ENCODE assay signal across 12 cellular contexts in genomic region chr7:134720091-134720935, GRCh38. TPM values are rescaled to one million over a fixed set of nuclear protein-coding genes. Genes with fewer than 3 reads are reported as not detected.
DNase-seq lines count a peak whose midpoint lies in the region; ATAC-seq and TF ChIP-seq lines count a peak whose summit lies in the region.
"Had no signal": no experiment of that assay in that cellular context is flagged by ENCODE, and none has a peak within 500 bp of the region (broad histone marks: within the 10 kb centered on the region; RNA-seq: fewer than 3 reads in every experiment).

No MANE protein-coding gene starts in this region.

- H3K27me3 ChIP-seq in adrenal gland (no peaks in the 10 kb centered on the region), tibial nerve (no peaks in the 10 kb centered on the region)

- intact Hi-C loops in adrenal gland (cut with DNase I) = no loop called here

- no peaks in the 10 kb centered on the region for H3K27me3 Mint-ChIP-seq in nephron (ENCODE audit: low read depth)
- H3K27me3 Mint-ChIP-seq: activated CD4-positive, alpha-beta memory T cell treated with anti-CD3 and anti-CD28 coated beads for 36 hours had no signal

- WGBS in adrenal gland, 4 donors = 34 to 52% (median 48%) methylated on average over 5 of the region's 5 CpGs
- WGBS in tibial nerve, 2 donors = 7 to 13% methylated on average over 5 of the region's 5 CpGs

- H3K9me3 ChIP-seq in adrenal gland (replicated peaks in 1 of 3) (no peaks in the 10 kb centered on the region), tibial nerve (no peaks in the 10 kb centered on the region)

- DNase-seq in adrenal gland (no peak), fibroblast of mammary gland (ENCODE audit: low read depth) (peak; percentile 56), tibial nerve (ENCODE audit: low spot score in 2 of 2) (no peak), NCI-H2196 (lab: John Stamatoyannopoulos, UW; ENCODE audit: unreplicated experiment) (no peak), NCI-H2107 (lab: John Stamatoyannopoulos, UW) (no peak)
- no peak for DNase-seq in central memory CD4-positive, alpha-beta T cell
- DNase-seq: activated CD4-positive, alpha-beta memory T cell treated with anti-CD3 and anti-CD28 coated beads for 36 hours; activated naive CD8-positive, alpha-beta T cell treated with anti-CD3 and anti-CD28 coated beads, Interleukin-2, amount 10 ng/mL, durations not matched to agents 7 days and 5 days; KG1; naive B cell had no signal

- H3K4me3 Mint-ChIP-seq in nephron = no peak overlapping the region
- H3K4me3 Mint-ChIP-seq: activated CD4-positive, alpha-beta memory T cell treated with anti-CD3 and anti-CD28 coated beads for 36 hours; activated naive CD8-positive, alpha-beta T cell treated with anti-CD3 and anti-CD28 coated beads, Interleukin-2, amount 10 ng/mL, durations not matched to agents 7 days and 5 days had no signal

- H3K36me3 Mint-ChIP-seq in nephron (ENCODE audit: low read depth) = no peaks in the 10 kb centered on the region
- H3K36me3 Mint-ChIP-seq: activated CD4-positive, alpha-beta memory T cell treated with anti-CD3 and anti-CD28 coated beads for 36 hours; naive B cell had no signal

- no peaks in the 10 kb centered on the region for H3K36me3 ChIP-seq in adrenal gland (replicated peaks in 1 of 2)
- H3K36me3 ChIP-seq in tibial nerve = no peaks in the 10 kb centered on the region

- H3K4me3 ChIP-seq in adrenal gland = no peak overlapping the region
- H3K4me3 ChIP-seq in fibroblast of mammary gland (ENCODE audit: control insufficient read depth, low read depth, low read length) = no peak overlapping the region
- H3K4me3 ChIP-seq in tibial nerve = no peak overlapping the region

- TF ChIP-seq CTCF in adrenal gland (IDR thresholded peaks at IDR 0.05) = no peak
- TF ChIP-seq CTCF in fibroblast of mammary gland (conservative IDR thresholded peaks at IDR 0.05; ENCODE audit: control insufficient read depth, insufficient read depth, low read depth, low read length) = no peak
- no peak for TF ChIP-seq CTCF in nephron (IDR thresholded peaks at IDR 0.05; ENCODE audit: unreplicated experiment in 3 of 3)
- no peak for TF ChIP-seq CTCF in tibial nerve (IDR thresholded peaks at IDR 0.05)

- H3K4me1 Mint-ChIP-seq in nephron = peaks cover 44% of the 10 kb centered on the region
- H3K4me1 Mint-ChIP-seq: activated naive CD8-positive, alpha-beta T cell treated with anti-CD3 and anti-CD28 coated beads, Interleukin-2, amount 10 ng/mL, durations not matched to agents 7 days and 5 days had no signal

- H3K27ac ChIP-seq in adrenal gland = peak overlapping the region in 3 of 5 donors; percentile 20 to 84 (median 68)
- H3K27ac ChIP-seq in tibial nerve = peak overlapping the region; percentile 64 to 94 (median 87)

- no peaks in the 10 kb centered on the region for H3K9me3 Mint-ChIP-seq in nephron
- H3K9me3 Mint-ChIP-seq: activated CD4-positive, alpha-beta memory T cell treated with anti-CD3 and anti-CD28 coated beads for 36 hours; activated naive CD8-positive, alpha-beta T cell treated with anti-CD3 and anti-CD28 coated beads, Interleukin-2, amount 10 ng/mL, durations not matched to agents 7 days and 5 days; naive B cell had no signal

- H3K4me1 ChIP-seq in adrenal gland (replicated peaks in 1 of 2) (peaks cover 0 to 9% of the 10 kb centered on the region in 2 donors), tibial nerve (peaks cover 6 to 62% (median 33%) of the 10 kb centered on the region in 4 donors)

- no peak for TF ChIP-seq POLR2A in adrenal gland (IDR thresholded peaks at IDR 0.05)
- no peak for TF ChIP-seq POLR2A in tibial nerve (IDR thresholded peaks at IDR 0.05)

- TF ChIP-seq EP300 in tibial nerve (IDR thresholded peaks at IDR 0.05) = peak; percentile 76 to 87

- no peak for ATAC-seq in GM19023 (IDR thresholded peaks at IDR 0.05; ENCODE audit: unreplicated experiment)

- peak overlapping the region; percentile 79 to 90 (median 84) for H3K27ac Mint-ChIP-seq in nephron
- H3K27ac Mint-ChIP-seq: activated CD4-positive, alpha-beta memory T cell treated with anti-CD3 and anti-CD28 coated beads for 36 hours; activated naive CD8-positive, alpha-beta T cell treated with anti-CD3 and anti-CD28 coated beads, Interleukin-2, amount 10 ng/mL, durations not matched to agents 7 days and 5 days; naive B cell had no signal

RNA-seq across cellular contexts. Expression of gene CALD1, which starts 59.1 kb away (rescaled TPM):
- total RNA-seq in adrenal gland (100 to 1,000 TPM; 113 to 252 (median 199) TPM), tibial nerve (100 to 1,000 TPM; 320 to 870 (median 433) TPM)
- 100 to 1,000 TPM; 103 to 258 (median 233) TPM for polyA plus RNA-seq in adrenal gland
- total RNA-seq: activated naive CD8-positive, alpha-beta T cell treated with anti-CD3 and anti-CD28 coated beads, Interleukin-2, amount 10 ng/mL, durations not matched to agents 7 days and 5 days had no signal
